Comparison of ENCODE assay signal across 21 cellular contexts in genomic region chr14:77557391-77557790, GRCh38. TPM values are rescaled to one million over a fixed set of nuclear protein-coding genes. Genes with fewer than 3 reads are reported as not detected.
DNase-seq lines count a peak whose midpoint lies in the region; ATAC-seq and TF ChIP-seq lines count a peak whose summit lies in the region.
"Had no signal": no experiment of that assay in that cellular context is flagged by ENCODE, and none has a peak within 500 bp of the region (broad histone marks: within the 10 kb centered on the region; RNA-seq: fewer than 3 reads in every experiment).

No MANE protein-coding gene starts in this region.

- H3F3A ChIP-seq in DOHH2 (ENCODE audit: control insufficient read depth, insufficient read depth): peaks cover 21% of the 10 kb centered on the region

- peak overlapping the region; percentile 94 for H3K27ac ChIP-seq in DOHH2 (ENCODE audit: low read depth, low read length)
- H3K27ac ChIP-seq in layer of hippocampus (ENCODE audit: low read depth, low read length): peak overlapping the region; percentile 73
- H3K27ac ChIP-seq: HL-60 had no signal

- H4K20me1 ChIP-seq in DOHH2 (ENCODE audit: control insufficient read depth, insufficient read depth, low read depth, low read length): no peaks in the 10 kb centered on the region

- H3K36me3 ChIP-seq in DOHH2 (ENCODE audit: control insufficient read depth, low read length): peaks cover 61% of the 10 kb centered on the region

- H3K36me3 Mint-ChIP-seq in activated CD8-positive, alpha-beta T cell treated with anti-CD3 and anti-CD28 coated beads for 36 hours (ENCODE audit: low read depth): peaks cover 33% of the 10 kb centered on the region

- peaks cover 32% of the 10 kb centered on the region for H3K79me2 ChIP-seq in DOHH2 (ENCODE audit: control insufficient read depth, low read length)

- no peak for TF ChIP-seq CTCF in DOHH2 (IDR thresholded peaks at IDR 0.05; ENCODE audit: low read depth, low read length, poor library complexity, severe bottlenecking)
- TF ChIP-seq CTCF in activated CD8-positive, alpha-beta T cell treated with anti-CD3 and anti-CD28 coated beads for 36 hours (IDR thresholded peaks at IDR 0.05): no peak

- H3K9me3 Mint-ChIP-seq in activated CD8-positive, alpha-beta T cell treated with anti-CD3 and anti-CD28 coated beads for 36 hours: no peaks in the 10 kb centered on the region
- H3K9me3 Mint-ChIP-seq: activated CD4-positive, alpha-beta memory T cell treated with anti-CD3 and anti-CD28 coated beads, Interleukin-2, amount 10 ng/mL, durations not matched to agents 7 days and 5 days; endodermal cell had no signal

- intact Hi-C loops in activated CD8-positive, alpha-beta T cell treated with anti-CD3 and anti-CD28 coated beads for 36 hours (cut with micrococcal nuclease): no loop called here

- H3K4me3 ChIP-seq in DOHH2 (ENCODE audit: low read length): peak overlapping the region; percentile 60
- H3K4me3 ChIP-seq: heart left ventricle had no signal

- peak overlapping the region; percentile 66 for H3K4me2 ChIP-seq in DOHH2 (ENCODE audit: low read length)

- H3K4me1 Mint-ChIP-seq in activated CD8-positive, alpha-beta T cell treated with anti-CD3 and anti-CD28 coated beads for 36 hours (ENCODE audit: low read depth): peaks cover 17% of the 10 kb centered on the region
- H3K4me1 Mint-ChIP-seq: endodermal cell had no signal

- ATAC-seq in GM21529 (IDR thresholded peaks at IDR 0.05; ENCODE audit: unreplicated experiment) (peak; percentile 11), GM21528 (IDR thresholded peaks at IDR 0.05; ENCODE audit: low FRiP score, unreplicated experiment) (no peak), GM19328 (IDR thresholded peaks at IDR 0.05; ENCODE audit: unreplicated experiment) (no peak)
- peak; percentile 37 for ATAC-seq in activated CD8-positive, alpha-beta T cell treated with anti-CD3 and anti-CD28 coated beads for 36 hours
- ATAC-seq: heart left ventricle had no signal

- H3K4me1 ChIP-seq in DOHH2 (ENCODE audit: control insufficient read depth, low read length): peaks cover 65% of the 10 kb centered on the region

- H3K27me3 Mint-ChIP-seq in activated CD8-positive, alpha-beta T cell treated with anti-CD3 and anti-CD28 coated beads for 36 hours: no peaks in the 10 kb centered on the region
- H3K27me3 Mint-ChIP-seq: activated CD4-positive, alpha-beta memory T cell treated with anti-CD3 and anti-CD28 coated beads, Interleukin-2, amount 10 ng/mL, durations not matched to agents 7 days and 5 days had no signal

- no peak overlapping the region for H3K4me3 Mint-ChIP-seq in activated CD8-positive, alpha-beta T cell treated with anti-CD3 and anti-CD28 coated beads for 36 hours
- H3K4me3 Mint-ChIP-seq: activated CD4-positive, alpha-beta memory T cell treated with anti-CD3 and anti-CD28 coated beads, Interleukin-2, amount 10 ng/mL, durations not matched to agents 7 days and 5 days; endodermal cell had no signal

- H3K9me2 ChIP-seq in DOHH2 (replicated peaks; ENCODE audit: control insufficient read depth, low read length): no peaks in the 10 kb centered on the region

- H3K9me3 ChIP-seq in DOHH2 (ENCODE audit: control insufficient read depth, insufficient read depth, low read length): no peaks in the 10 kb centered on the region
- H3K9me3 ChIP-seq: heart left ventricle had no signal

- H3K27me3 ChIP-seq in DOHH2 (ENCODE audit: control insufficient read depth, low read length) (no peaks in the 10 kb centered on the region), layer of hippocampus (ENCODE audit: control insufficient read depth, insufficient read depth, low read length) (no peaks in the 10 kb centered on the region)
- H3K27me3 ChIP-seq: heart left ventricle had no signal

- POLR2A ChIA-PET in activated CD8-positive, alpha-beta T cell treated with anti-CD3 and anti-CD28 coated beads for 36 hours (lab: Charles Lee): no interaction called here

- H3K27ac Mint-ChIP-seq in activated CD8-positive, alpha-beta T cell treated with anti-CD3 and anti-CD28 coated beads for 36 hours: no peak overlapping the region
- H3K27ac Mint-ChIP-seq: activated CD4-positive, alpha-beta memory T cell treated with anti-CD3 and anti-CD28 coated beads, Interleukin-2, amount 10 ng/mL, durations not matched to agents 7 days and 5 days; endodermal cell had no signal

- CTCF ChIA-PET in activated CD8-positive, alpha-beta T cell treated with anti-CD3 and anti-CD28 coated beads for 36 hours (lab: Charles Lee): no interaction called here

- no peak for DNase-seq in activated CD8-positive, alpha-beta T cell treated with anti-CD3 and anti-CD28 coated beads for 36 hours
- DNase-seq in AML-193 (lab: John Stamatoyannopoulos, UW) (no peak), activated T-cell treated with anti-CD3 and anti-CD28 coated beads for 4 hours (no peak)
- DNase-seq: activated CD4-positive, alpha-beta memory T cell treated with anti-CD3 and anti-CD28 coated beads, Interleukin-2, amount 10 ng/mL, durations not matched to agents 7 days and 5 days; cerebellar nuclear complex; COR-L47; endodermal cell; HCEC 1CT; heart left ventricle; NCI-H2171 treated with DMSO at 0.1 percent for 48 hours; posterior cingulate gyrus; small intestine; stimulated activated CD4-positive, alpha-beta T cell treated with anti-CD3 and anti-CD28 coated beads, Interleukin-4, amount 100 ng/mL, for 4 hours had no signal

RNA-seq across cellular contexts. Expression of gene ISM2, which starts 58.8 kb away (rescaled TPM):
- under 1 TPM; 0.74 to 0.94 TPM for total RNA-seq in activated CD8-positive, alpha-beta T cell treated with anti-CD3 and anti-CD28 coated beads for 36 hours
- total RNA-seq: activated CD4-positive, alpha-beta memory T cell treated with anti-CD3 and anti-CD28 coated beads, Interleukin-2, amount 10 ng/mL, durations not matched to agents 7 days and 5 days; fibroblast of lung; lung microvascular endothelial cell had no signal

RNA-seq across cellular contexts. Expression of gene SPTLC2, which starts 59.0 kb away (rescaled TPM):
- total RNA-seq in activated CD8-positive, alpha-beta T cell treated with anti-CD3 and anti-CD28 coated beads for 36 hours: 10 to 100 TPM; 23.7 to 30.2 TPM

Comparison
In these comparisons a context has a peak if more than half of its experiments do, and no peak if none do; other contexts are left out.
1. ATAC-seq: peak in GM21529 (single experiment) and activated CD8-positive, alpha-beta T cell treated with anti-CD3 and anti-CD28 coated beads for 36 hours (single experiment); none in GM21528 (single experiment) and GM19328 (single experiment).